Comparison of ENCODE assay signal across 16 cellular contexts in the genomic region with DNA sequence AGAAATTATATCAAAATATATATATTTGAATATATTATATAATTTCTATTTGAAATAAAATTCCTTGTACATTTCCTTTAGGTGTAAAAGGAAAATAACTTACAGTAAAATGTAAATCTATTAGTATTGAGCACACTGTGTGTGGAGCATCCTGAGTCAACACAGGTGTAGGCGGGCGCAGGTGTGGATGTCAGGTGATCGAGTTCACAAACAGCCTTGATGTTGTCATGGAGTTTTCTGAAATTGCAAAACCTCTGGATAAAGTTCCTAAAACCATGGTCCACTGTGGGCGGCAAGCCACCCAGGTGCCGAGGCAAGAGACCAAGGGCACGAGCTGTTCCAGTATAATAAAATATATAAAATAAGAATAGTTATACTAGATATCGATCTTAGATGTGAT. TPM values are rescaled to one million over a fixed set of nuclear protein-coding genes. Genes with fewer than 3 reads are reported as not detected.
A peak's percentile ranks its signal among the peaks of the same experiment; 100 is the strongest.
DNase-seq lines count a peak whose midpoint lies in the region; ATAC-seq, FAIRE-seq and TF ChIP-seq lines count a peak whose summit lies in the region.
"Had no signal": no experiment of that assay in that cellular context is flagged by ENCODE, and none has a peak within 500 bp of the region (broad histone marks: within the 10 kb centered on the region; RNA-seq: fewer than 3 reads in every experiment).

No MANE protein-coding gene starts in this region.

- DNase-seq in cardiac septum (ENCODE audit: low spot score), result peak; percentile 35
- DNase-seq in Right ventricle myocardium inferior (ENCODE audit: missing footprints), result no peak
- DNase-seq in NCI-H510A (lab: John Stamatoyannopoulos, UW), result peak; percentile 41
- DNase-seq in frontal cortex (ENCODE audit: low spot score in 2 of 2), result no peak
- peak; percentile 43 for DNase-seq in type B pancreatic cell (ENCODE audit: extremely low spot score, unreplicated experiment)
- DNase-seq in activated CD4-positive, alpha-beta T cell treated with anti-CD3 and anti-CD28 coated beads, Interleukin-2, amount 10 ng/mL, durations not matched to agents 7 days and 5 days, result no peak
- DNase-seq: Caco-2; CD4-positive, alpha-beta memory T cell; DMS79; GOT3; H9 had no signal

- FAIRE-seq in frontal cortex (lab: Jason Lieb, UNC), result peak; percentile 23
- FAIRE-seq: A549, GM12878 had no signal

- H3K36me3 Mint-ChIP-seq in type B pancreatic cell, result no peaks in the 10 kb centered on the region
- H3K36me3 Mint-ChIP-seq in activated CD4-positive, alpha-beta T cell treated with anti-CD3 and anti-CD28 coated beads, Interleukin-2, amount 10 ng/mL, durations not matched to agents 7 days and 5 days (ENCODE audit: low read depth), result no peaks in the 10 kb centered on the region

- H3K4me3 Mint-ChIP-seq in type B pancreatic cell, result no peak overlapping the region
- H3K4me3 Mint-ChIP-seq in activated CD4-positive, alpha-beta T cell treated with anti-CD3 and anti-CD28 coated beads, Interleukin-2, amount 10 ng/mL, durations not matched to agents 7 days and 5 days, result no peak overlapping the region
- H3K4me3 Mint-ChIP-seq: H9 had no signal

- intact Hi-C loops in cardiac septum (cut with DNase I) (loop anchor here (5.0 to 10.0 kb wide), 2 partner anchors 283 to 451 kb away; no protein-coding TSS in a partner anchor), Right ventricle myocardium inferior (cut with DNase I) (loop anchor here (5.0 to 10.0 kb wide), 2 partner anchors 41 to 453 kb away; no protein-coding TSS in a partner anchor)

- H3K9me3 Mint-ChIP-seq in type B pancreatic cell, result no peaks in the 10 kb centered on the region
- no peaks in the 10 kb centered on the region for H3K9me3 Mint-ChIP-seq in activated CD4-positive, alpha-beta T cell treated with anti-CD3 and anti-CD28 coated beads, Interleukin-2, amount 10 ng/mL, durations not matched to agents 7 days and 5 days
- H3K9me3 Mint-ChIP-seq: CD4-positive, alpha-beta memory T cell had no signal

- TF ChIP-seq CTCF in type B pancreatic cell (conservative IDR thresholded peaks at IDR 0.05), result no peak

- H3K27ac Mint-ChIP-seq in type B pancreatic cell, result no peak overlapping the region
- no peak overlapping the region for H3K27ac Mint-ChIP-seq in activated CD4-positive, alpha-beta T cell treated with anti-CD3 and anti-CD28 coated beads, Interleukin-2, amount 10 ng/mL, durations not matched to agents 7 days and 5 days
- H3K27ac Mint-ChIP-seq: CD4-positive, alpha-beta memory T cell; IgD-negative memory B cell had no signal

- ATAC-seq in Right ventricle myocardium inferior (no peak), HG02852 (IDR thresholded peaks at IDR 0.05; ENCODE audit: unreplicated experiment) (no peak), GM18502 (IDR thresholded peaks at IDR 0.05; ENCODE audit: poor library complexity, unreplicated experiment) (no peak)
- ATAC-seq: GM12878 had no signal

- CTCF ChIA-PET in activated CD4-positive, alpha-beta T cell treated with anti-CD3 and anti-CD28 coated beads, Interleukin-2, amount 10 ng/mL, durations not matched to agents 7 days and 5 days (lab: Charles Lee), result no interaction called here

- peaks cover 6% of the 10 kb centered on the region for H3K27me3 Mint-ChIP-seq in type B pancreatic cell
- peaks cover 25% of the 10 kb centered on the region for H3K27me3 Mint-ChIP-seq in activated CD4-positive, alpha-beta T cell treated with anti-CD3 and anti-CD28 coated beads, Interleukin-2, amount 10 ng/mL, durations not matched to agents 7 days and 5 days

- peaks cover 14% of the 10 kb centered on the region for H3K4me1 Mint-ChIP-seq in type B pancreatic cell (ENCODE audit: unreplicated experiment)
- H3K4me1 Mint-ChIP-seq in activated CD4-positive, alpha-beta T cell treated with anti-CD3 and anti-CD28 coated beads, Interleukin-2, amount 10 ng/mL, durations not matched to agents 7 days and 5 days, result peaks cover 6% of the 10 kb centered on the region

- POLR2A ChIA-PET in activated CD4-positive, alpha-beta T cell treated with anti-CD3 and anti-CD28 coated beads, Interleukin-2, amount 10 ng/mL, durations not matched to agents 7 days and 5 days (lab: Charles Lee), result no interaction called here

RNA-seq across cellular contexts. Expression of gene MCF2L, which starts 27.7 kb away (rescaled TPM):
- total RNA-seq in cardiac septum (38.9 TPM), Right ventricle myocardium inferior (45.9 TPM), frontal cortex (137 TPM), type B pancreatic cell (ENCODE audit: low replicate concordance) (37.3 and 46.9 TPM in 2 replicates)
- 1 to 10 TPM; 1.2 to 1.4 TPM for total RNA-seq in activated CD4-positive, alpha-beta T cell treated with anti-CD3 and anti-CD28 coated beads, Interleukin-2, amount 10 ng/mL, durations not matched to agents 7 days and 5 days

Comparison
In these comparisons a context has a peak if more than half of its experiments do, and no peak if none do; other contexts are left out.
1. DNase-seq: peak in cardiac septum (single experiment), NCI-H510A (single experiment) and type B pancreatic cell (single experiment); none in Right ventricle myocardium inferior (single experiment), frontal cortex (0 of 2) and activated CD4-positive, alpha-beta T cell treated with anti-CD3 and anti-CD28 coated beads, Interleukin-2, amount 10 ng/mL, durations not matched to agents 7 days and 5 days (single experiment).
2. RNA of gene MCF2L, which starts 27.7 kb away (total RNA-seq): 137 TPM in frontal cortex (single experiment), 37.3 to 46.9 TPM in type B pancreatic cell, 45.9 TPM in Right ventricle myocardium inferior (single experiment) and 38.9 TPM in cardiac septum (single experiment); 1.2 to 1.4 TPM in activated CD4-positive, alpha-beta T cell treated with anti-CD3 and anti-CD28 coated beads, Interleukin-2, amount 10 ng/mL, durations not matched to agents 7 days and 5 days; every median in the first group is over 10 times any median in the second.